In the genomic region with DNA sequence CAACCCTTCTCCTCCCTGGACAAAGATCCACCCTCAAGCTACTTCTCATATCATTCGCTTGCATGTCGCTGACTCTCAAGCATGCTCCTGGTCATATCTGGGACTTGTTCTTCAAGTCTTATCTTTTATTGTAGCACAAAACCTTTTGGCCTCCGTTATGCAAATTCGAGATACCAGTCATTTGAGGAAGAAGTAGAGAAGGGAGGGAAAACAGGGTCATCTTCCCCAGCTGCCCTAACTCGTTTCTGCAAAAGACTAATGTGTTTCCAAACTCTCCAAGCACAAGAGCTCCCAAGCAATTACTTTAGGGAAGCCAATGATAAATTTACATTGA, we compare ENCODE assay signal across 18 cellular contexts.
DNase-seq lines count a peak whose midpoint lies in the region; ATAC-seq and TF ChIP-seq lines count a peak whose summit lies in the region.
"Had no signal": no experiment of that assay in that cellular context is flagged by ENCODE, and none has a peak within 500 bp of the region (broad histone marks: within the 10 kb centered on the region; RNA-seq: fewer than 3 reads in every experiment).

No MANE protein-coding gene starts in this region.

- DNase-seq in IMR-90 (no peak), Peyer's patch (no peak), colonic mucosa (peak; percentile 57), trophoblast cell (peak; percentile 32 to 79), BE2C (no peak)
- DNase-seq: Calu3, Kasumi-1, NCI-H1417 treated with DMSO at 0.1 percent for 48 hours, NCI-H1930, NCI-H2171 treated with DMSO at 0.1 percent for 48 hours, NCI-H510A, Right ventricle myocardium superior had no signal

- peaks cover 17% of the 10 kb centered on the region for H3K27me3 Mint-ChIP-seq in stimulated activated memory B cell treated with anti-CD40 and anti-IgM and Interleukin-4, amounts not matched to agents 10 μg/mL and 1 μg/mL and 100 μg/mL, for 72 hours

- ATAC-seq in IMR-90 (ENCODE audit: low read depth) (no peak), HG02623 (IDR thresholded peaks at IDR 0.05; ENCODE audit: unreplicated experiment) (no peak), GM19351 (IDR thresholded peaks at IDR 0.05; ENCODE audit: unreplicated experiment) (no peak)
- ATAC-seq in stimulated activated memory B cell treated with anti-CD40 and anti-IgM and Interleukin-4, amounts not matched to agents 10 μg/mL and 1 μg/mL and 100 μg/mL, for 72 hours, result no peak
- ATAC-seq: GM23338, HepG2 had no signal

- no peak for TF ChIP-seq RAD21 in IMR-90 (IDR thresholded peaks at IDR 0.05; ENCODE audit: low read length)

- H3K27ac ChIP-seq in IMR-90 (ENCODE audit: insufficient read depth, low read length), result no peak overlapping the region
- peak overlapping the region in 3 of 4 donors; percentile 10 to 55 (median 24) for H3K27ac ChIP-seq in Peyer's patch
- H3K27ac ChIP-seq in colonic mucosa, result peak overlapping the region; percentile 75
- H3K27ac ChIP-seq in trophoblast cell (ENCODE audit: low read depth, low read length), result no peak overlapping the region
- H3K27ac ChIP-seq: SK-N-MC had no signal

- H3K36me3 Mint-ChIP-seq in stimulated activated memory B cell treated with anti-CD40 and anti-IgM and Interleukin-4, amounts not matched to agents 10 μg/mL and 1 μg/mL and 100 μg/mL, for 72 hours, result no peaks in the 10 kb centered on the region

- H3K9me1 ChIP-seq in IMR-90 (ENCODE audit: insufficient read depth, low read length), result peaks cover 8% of the 10 kb centered on the region; the same call in 1 of the 2 replicates

- H3K9ac ChIP-seq in IMR-90 (ENCODE audit: low read depth, low read length) (no peak overlapping the region), colonic mucosa (ENCODE audit: low read depth in 2 of 2, low read length in 2 of 2) (peak overlapping the region in 1 of 2 donors; percentile 24), trophoblast cell (ENCODE audit: low read length) (no peak overlapping the region)

- H4K91ac ChIP-seq in IMR-90 (ENCODE audit: insufficient read depth, low read depth, low read length) (0 out of 2 replicates have a peak overlapping the region, but pooled peaks have one; percentile 3), trophoblast cell (ENCODE audit: low read depth, low read length) (peak overlapping the region; percentile 1)

- H3K4me1 ChIP-seq in IMR-90 (ENCODE audit: control insufficient read depth, insufficient read depth, low read length) (no peaks in the 10 kb centered on the region), Peyer's patch (peaks cover 0 to 4% (median 0%) of the 10 kb centered on the region in 4 donors), colonic mucosa (peaks cover 3% of the 10 kb centered on the region), trophoblast cell (ENCODE audit: control insufficient read depth in 1 of 2, insufficient read depth in 2 of 2, low read length in 2 of 2) (peaks cover 0 to 3% of the 10 kb centered on the region in 2 experiments), BE2C (no peaks in the 10 kb centered on the region)

- TF ChIP-seq CTCF in IMR-90 (conservative IDR thresholded peaks at IDR 0.05; ENCODE audit: low read depth, low read length), result no peak
- TF ChIP-seq CTCF in Peyer's patch (IDR thresholded peaks at IDR 0.05), result no peak
- no peak for TF ChIP-seq CTCF in colonic mucosa (IDR thresholded peaks at IDR 0.05)
- no peak for TF ChIP-seq CTCF in BE2C (IDR thresholded peaks at IDR 0.05; ENCODE audit: low read depth, low read length)

- no peaks in the 10 kb centered on the region for H3K79me2 ChIP-seq in trophoblast cell (ENCODE audit: control insufficient read depth, insufficient read depth, low read length, poor library complexity)

- H4K8ac ChIP-seq in IMR-90 (ENCODE audit: low read depth in 2 of 2, low read length in 2 of 2) (no peak overlapping the region; a peak in 1 of 4 replicates), trophoblast cell (ENCODE audit: low read depth, low read length) (no peak overlapping the region)

- no peak overlapping the region for H3K4me3 Mint-ChIP-seq in stimulated activated memory B cell treated with anti-CD40 and anti-IgM and Interleukin-4, amounts not matched to agents 10 μg/mL and 1 μg/mL and 100 μg/mL, for 72 hours
- H3K4me3 Mint-ChIP-seq: GM23338 had no signal

- no peak overlapping the region for H3K4me2 ChIP-seq in IMR-90 (ENCODE audit: low read depth, low read length)
- H3K4me2 ChIP-seq in trophoblast cell (ENCODE audit: low read length), result no peak overlapping the region
- H3K4me2 ChIP-seq: GM23338 had no signal

- H3K9me3 Mint-ChIP-seq in stimulated activated memory B cell treated with anti-CD40 and anti-IgM and Interleukin-4, amounts not matched to agents 10 μg/mL and 1 μg/mL and 100 μg/mL, for 72 hours, result peaks cover 3% of the 10 kb centered on the region

- no peak overlapping the region for H4K5ac ChIP-seq in IMR-90 (ENCODE audit: low read depth, low read length)

- H4K12ac ChIP-seq in trophoblast cell (ENCODE audit: low read depth, low read length), result no peak overlapping the region

- H4K20me1 ChIP-seq in IMR-90 (ENCODE audit: insufficient read depth, low read length), result no peaks in the 10 kb centered on the region

- H2BK12ac ChIP-seq in trophoblast cell (ENCODE audit: low read length), result no peak overlapping the region

- POLR2A ChIA-PET in IMR-90 (lab: Charles Lee; ENCODE audit: unreplicated experiment), result no interaction called here

- H3K27me3 ChIP-seq in IMR-90 (ENCODE audit: control insufficient read depth, insufficient read depth, low read length) (no peaks in the 10 kb centered on the region), Peyer's patch (no peaks in the 10 kb centered on the region), colonic mucosa (no peaks in the 10 kb centered on the region), trophoblast cell (ENCODE audit: insufficient read depth, low read length) (no peaks in the 10 kb centered on the region), BE2C (no peaks in the 10 kb centered on the region)

- CTCF ChIA-PET in IMR-90 (lab: Yijun Ruan, JAX), result no interaction called here

- H3K56ac ChIP-seq in IMR-90 (ENCODE audit: extremely low read depth, insufficient read depth, low read length), result no peak overlapping the region

- in situ Hi-C loops in IMR-90 (cut with MboI; ENCODE audit: low sequenced_read_pairs), result no loop called here

- intact Hi-C loops in IMR-90 (cut with micrococcal nuclease) (no loop called here), colonic mucosa (cut with DNase I) (no loop called here)

- no CpG with 5 or more reads among the region's 5 CpGs for WGBS in IMR-90 (ENCODE audit: extremely low coverage in 2 of 2, insufficient read length in 1 of 2), 2 experiments
- no CpG with 5 or more reads among the region's 5 CpGs for WGBS in trophoblast cell (ENCODE audit: extremely low coverage, insufficient coverage, insufficient read length)

- dilution Hi-C loops in IMR-90 (cut with HindIII; ENCODE audit: low sequenced_read_pairs, unreplicated experiment), result no loop called here

- peak overlapping the region; percentile 41; the same call in 1 of the 3 replicates for H2BK15ac ChIP-seq in IMR-90 (ENCODE audit: low read depth, low read length)

- no peak overlapping the region for H3K4me3 ChIP-seq in IMR-90 (ENCODE audit: insufficient read depth, low read depth, low read length)
- H3K4me3 ChIP-seq in Peyer's patch, result no peak overlapping the region
- H3K4me3 ChIP-seq in colonic mucosa, result no peak overlapping the region
- no peak overlapping the region for H3K4me3 ChIP-seq in trophoblast cell (ENCODE audit: low read depth, low read length)
- H3K4me3 ChIP-seq in BE2C (ENCODE audit: low read depth, low read length), result no peak overlapping the region
- H3K4me3 ChIP-seq: GM23338, SK-N-MC had no signal

- no peak overlapping the region for H2AFZ ChIP-seq in IMR-90 (replicated peaks; ENCODE audit: low read length, poor library complexity)
- no peak overlapping the region for H2AFZ ChIP-seq in trophoblast cell (ENCODE audit: insufficient read depth, low read length, poor library complexity)
- H2AFZ ChIP-seq: GM23338 had no signal

- H3K14ac ChIP-seq in IMR-90 (replicated peaks; ENCODE audit: low read depth, low read length) (no peak overlapping the region), trophoblast cell (ENCODE audit: low read length) (no peak overlapping the region)

- peak overlapping the region; percentile 78 for H2BK20ac ChIP-seq in IMR-90 (ENCODE audit: low read depth, low read length)

- H3K4ac ChIP-seq in IMR-90 (ENCODE audit: low read depth, low read length) (peak overlapping the region; percentile 35; the same call in 1 of the 2 replicates), trophoblast cell (ENCODE audit: low read depth, low read length) (no peak overlapping the region)

- no peak overlapping the region for H3K27ac Mint-ChIP-seq in stimulated activated memory B cell treated with anti-CD40 and anti-IgM and Interleukin-4, amounts not matched to agents 10 μg/mL and 1 μg/mL and 100 μg/mL, for 72 hours
- H3K27ac Mint-ChIP-seq: GM23338 had no signal

- no peak for TF ChIP-seq POLR2A in IMR-90 (IDR thresholded peaks at IDR 0.05; ENCODE audit: low read depth, low read length)
- no peak for TF ChIP-seq POLR2A in Peyer's patch (IDR thresholded peaks at IDR 0.05)

- BruUV-seq in IMR-90 (replicated peaks; lab: Mats Ljungman, UMichigan), result no TSS peak

- H2AK9ac ChIP-seq in IMR-90 (replicated peaks; ENCODE audit: low read depth, low read length, poor library complexity), result no peak overlapping the region

- H3K23ac ChIP-seq in IMR-90 (ENCODE audit: low read depth, low read length) (no peak overlapping the region), trophoblast cell (ENCODE audit: low read length) (no peak overlapping the region)

- H2BK5ac ChIP-seq in IMR-90 (ENCODE audit: low read depth, low read length, poor library complexity, severe bottlenecking), result no peak overlapping the region
- H2BK5ac ChIP-seq in trophoblast cell (ENCODE audit: low read depth, low read length, poor library complexity), result no peak overlapping the region

- peaks cover 7% of the 10 kb centered on the region for H3K4me1 Mint-ChIP-seq in stimulated activated memory B cell treated with anti-CD40 and anti-IgM and Interleukin-4, amounts not matched to agents 10 μg/mL and 1 μg/mL and 100 μg/mL, for 72 hours
- H3K4me1 Mint-ChIP-seq: GM23338 had no signal

- H3K9me3 ChIP-seq in IMR-90 (ENCODE audit: control insufficient read depth, insufficient read depth, low read length), result no peaks in the 10 kb centered on the region
- no peaks in the 10 kb centered on the region for H3K9me3 ChIP-seq in Peyer's patch
- H3K9me3 ChIP-seq in colonic mucosa, result no peaks in the 10 kb centered on the region
- no peaks in the 10 kb centered on the region for H3K9me3 ChIP-seq in trophoblast cell (ENCODE audit: insufficient read depth, low read depth, low read length)
- no peaks in the 10 kb centered on the region for H3K9me3 ChIP-seq in BE2C

- H3K79me1 ChIP-seq in IMR-90 (ENCODE audit: low read depth in 1 of 2, low read length in 2 of 2) (no peaks in the 10 kb centered on the region), trophoblast cell (ENCODE audit: low read length) (peaks cover 2% of the 10 kb centered on the region)

- H3K18ac ChIP-seq in IMR-90 (ENCODE audit: low read depth, low read length) (no peak overlapping the region), trophoblast cell (ENCODE audit: low read length) (no peak overlapping the region)

- H3K36me3 ChIP-seq in IMR-90 (ENCODE audit: control insufficient read depth, insufficient read depth, low read length) (no peaks in the 10 kb centered on the region), Peyer's patch (no peaks in the 10 kb centered on the region), colonic mucosa (no peaks in the 10 kb centered on the region), trophoblast cell (ENCODE audit: control insufficient read depth in 1 of 2, insufficient read depth in 2 of 2, low read length in 2 of 2) (no peaks in the 10 kb centered on the region), BE2C (no peaks in the 10 kb centered on the region)

- peak overlapping the region; percentile 79 for H2AK5ac ChIP-seq in IMR-90 (ENCODE audit: low read depth, low read length)
- no peak overlapping the region for H2AK5ac ChIP-seq in trophoblast cell (ENCODE audit: low read length)

- peak overlapping the region; percentile 3 for H2BK120ac ChIP-seq in IMR-90 (ENCODE audit: low read depth, low read length)
- no peak overlapping the region for H2BK120ac ChIP-seq in trophoblast cell (ENCODE audit: insufficient read depth, low read length, poor library complexity)

Comparison
In these comparisons a context has a peak if more than half of its experiments do, and no peak if none do; other contexts are left out.
1. DNase-seq: peak in colonic mucosa (single experiment) and trophoblast cell (2 of 2); none in IMR-90 (single experiment), Peyer's patch (0 of 3) and BE2C (single experiment).
2. H3K27ac ChIP-seq: peak in Peyer's patch (3 of 4) and colonic mucosa (single experiment); none in IMR-90 (single experiment) and trophoblast cell (single experiment).